In the genomic region with DNA sequence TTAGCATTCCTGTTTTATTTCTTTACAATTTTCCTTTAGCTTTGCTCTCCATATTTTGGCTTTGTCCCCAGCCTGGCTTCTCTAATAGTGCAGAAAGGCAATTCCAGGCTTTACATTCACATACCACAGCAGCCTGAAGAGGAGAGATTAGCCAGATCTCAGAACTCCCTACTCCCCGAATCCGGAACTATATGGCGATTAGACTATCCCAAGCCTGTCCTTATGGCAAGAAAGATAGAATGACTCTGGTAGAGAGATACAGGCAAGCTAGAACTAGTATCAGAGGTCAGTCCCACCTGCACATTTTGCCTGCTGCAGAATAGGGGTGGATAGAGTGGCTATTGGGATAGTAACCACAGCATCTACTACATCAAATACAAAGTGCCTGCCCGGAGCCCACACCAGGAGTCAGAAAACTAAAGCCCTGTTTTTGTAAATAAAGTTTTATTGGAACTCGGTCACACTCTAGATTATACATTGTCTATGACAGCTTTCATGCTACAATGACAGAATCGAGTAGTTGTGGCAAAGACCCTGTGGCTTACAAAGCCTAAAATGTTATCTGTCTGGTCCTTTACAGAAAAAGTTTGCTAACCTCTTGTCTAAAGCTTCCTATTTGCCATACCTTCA, we compare ENCODE assay signal across 1 cellular context.
TF ChIP-seq lines count a peak whose summit lies in the region.

No MANE protein-coding gene starts in this region.

TF ChIP-seq in GM12878, 131 proteins besides CTCF, POLR2A, EP300 and RAD21:
- TF ChIP-seq ZBTB40 (IDR thresholded peaks at IDR 0.05; ENCODE audit: borderline replicate concordance) = peak; percentile 52; the same call in 1 of the 2 replicates
- no peak for TF ChIP-seq LARP7 (IDR thresholded peaks at IDR 0.05)
- no peak for TF ChIP-seq PAX8 (IDR thresholded peaks at IDR 0.05)
